In genomic region chr11:118410055-118410745, GRCh38 we compare ENCODE assay signal across 12 cellular contexts. TPM values are rescaled to one million over a fixed set of nuclear protein-coding genes. Genes with fewer than 3 reads are reported as not detected.
DNase-seq lines count a peak whose midpoint lies in the region; ATAC-seq and TF ChIP-seq lines count a peak whose summit lies in the region.
"Had no signal": no experiment of that assay in that cellular context is flagged by ENCODE, and none has a peak within 500 bp of the region (broad histone marks: within the 10 kb centered on the region; RNA-seq: fewer than 3 reads in every experiment).

No MANE protein-coding gene starts in this region.

- H3K27ac ChIP-seq in left lung = no peak overlapping the region
- H3K27ac ChIP-seq: colonic mucosa, PC-9, suprapubic skin had no signal

- ATAC-seq in GM19351 (IDR thresholded peaks at IDR 0.05; ENCODE audit: unreplicated experiment) (peak; percentile 38), HG03095 (IDR thresholded peaks at IDR 0.05; ENCODE audit: unreplicated experiment) (peak; percentile 43), left lung (peak; percentile 56)

- peaks cover 0 to 46% of the 10 kb centered on the region in 2 donors for H3K36me3 ChIP-seq in left lung
- H3K36me3 ChIP-seq: colonic mucosa had no signal

- DNase-seq in GM13976 (ENCODE audit: low spot score) (peak; percentile 37), left lung (no peak), anterior cingulate cortex (lab: John Stamatoyannopoulos, UW) (no peak), NCI-H128 (lab: John Stamatoyannopoulos, UW; ENCODE audit: unreplicated experiment) (no peak)
- no peak for DNase-seq in stimulated activated CD4-positive, alpha-beta T cell treated with anti-CD3 and anti-CD28 coated beads, Interleukin-2, amount 100 ng/mL, for 48 hours
- DNase-seq: activated CD4-positive, alpha-beta T cell treated with anti-CD3 and anti-CD28 coated beads, Interleukin-2, amount 50 U/mL, for 48 hours; activated naive CD4-positive, alpha-beta T cell treated with anti-CD3 and anti-CD28 coated beads, Interleukin-2, amount 10 ng/mL, durations not matched to agents 7 days and 5 days; colonic mucosa; PC-9 had no signal

- no peaks in the 10 kb centered on the region for H3K9me3 ChIP-seq in left lung
- H3K9me3 ChIP-seq: colonic mucosa, suprapubic skin had no signal

- H3K4me3 ChIP-seq in left lung = no peak overlapping the region
- H3K4me3 ChIP-seq: colonic mucosa, PC-9, suprapubic skin had no signal

- TF ChIP-seq CTCF in GM13976 (IDR thresholded peaks at IDR 0.05; ENCODE audit: borderline replicate concordance, control extremely low read depth, extremely low read depth, insufficient read depth, missing control alignments) (no peak), left lung (IDR thresholded peaks at IDR 0.05) (no peak)

- in situ Hi-C loops in GM13976 (cut with MboI; ENCODE audit: low sequenced_read_pairs, unreplicated experiment) = no loop called here

- no peaks in the 10 kb centered on the region for H3K27me3 ChIP-seq in left lung
- H3K27me3 ChIP-seq: colonic mucosa, suprapubic skin had no signal

- H3K4me1 ChIP-seq in left lung = peaks cover 0 to 6% of the 10 kb centered on the region in 2 donors
- H3K4me1 ChIP-seq: colonic mucosa had no signal

- intact Hi-C loops in left lung (cut with DNase I) = no loop called here

RNA-seq across cellular contexts. Expression of gene ATP5MG, which starts 8.8 kb away (rescaled TPM):
- 100 to 1,000 TPM; 151 to 155 TPM for total RNA-seq in left lung

RNA-seq across cellular contexts. Expression of gene KMT2A, which starts 26.1 kb away (rescaled TPM):
- total RNA-seq in left lung = 10 to 100 TPM; 45.8 to 52.9 TPM

RNA-seq across cellular contexts. Expression of gene UBE4A, which starts 50.8 kb away (rescaled TPM):
- 10 to 100 TPM; 40.8 to 45.3 TPM for total RNA-seq in left lung
